ENCODE assay signal across 31 cellular contexts in the genomic region with DNA sequence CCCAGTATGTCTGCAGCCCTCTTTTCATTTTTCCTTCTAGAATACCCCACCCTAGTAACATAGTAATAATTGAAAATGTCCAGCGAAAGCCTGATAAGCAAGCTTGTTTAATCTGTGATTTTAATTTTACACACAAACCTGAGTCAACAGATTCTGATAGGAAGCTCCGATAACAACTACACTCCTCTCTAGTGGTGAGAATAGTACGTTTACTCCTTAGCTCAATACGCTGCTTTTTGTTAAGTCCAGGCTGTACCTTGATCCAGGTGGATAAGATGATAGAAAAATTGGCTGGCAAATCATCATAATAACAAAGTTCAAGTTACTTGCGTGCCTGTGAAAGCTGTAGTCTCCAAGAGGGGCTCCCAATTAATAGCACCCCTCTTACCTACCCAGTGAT. TPM values are rescaled to one million over a fixed set of nuclear protein-coding genes. Genes with fewer than 3 reads are reported as not detected.
"Had no signal": no experiment of that assay in that cellular context is flagged by ENCODE, and none has a peak within 500 bp of the region (broad histone marks: within the 10 kb centered on the region; RNA-seq: fewer than 3 reads in every experiment).

No MANE protein-coding gene starts in this region.

- ATAC-seq: activated naive CD4-positive, alpha-beta T cell treated with anti-CD3 and anti-CD28 coated beads, Interleukin-2, amount 50 U/mL, for 72 hours; activated T-cell treated with anti-CD3 and anti-CD28 coated beads, Interleukin-2, amount 50 U/mL, for 72 hours; effector memory CD8-positive, alpha-beta T cell; gastroesophageal sphincter; WTC11 had no signal

- H3K4me1 ChIP-seq: esophagus squamous epithelium, gastroesophageal sphincter had no signal

- H3K27me3 ChIP-seq: brain microvascular endothelial cell, dorsolateral prefrontal cortex, esophagus squamous epithelium, gastroesophageal sphincter had no signal

- H3K9me3 ChIP-seq: esophagus squamous epithelium, gastroesophageal sphincter had no signal

- DNase-seq: activated CD4-positive, alpha-beta memory T cell treated with anti-CD3 and anti-CD28 coated beads, Interleukin-2, amount 10 ng/mL, durations not matched to agents 7 days and 5 days; activated CD4-positive, alpha-beta T cell treated with anti-CD3 and anti-CD28 coated beads for 1 hour; activated CD4-positive, alpha-beta T cell treated with anti-CD3 and anti-CD28 coated beads for 4 hours; activated CD4-positive, alpha-beta T cell treated with anti-CD3 and anti-CD28 coated beads, Interleukin-2, amount 10 ng/mL, durations not matched to agents 7 days and 5 days; activated CD4-positive, alpha-beta T cell treated with anti-CD3 and anti-CD28 coated beads, Interleukin-2, amount 50 U/mL, for 4 hours; activated CD8-positive, alpha-beta memory T cell treated with anti-CD3 and anti-CD28 coated beads, Interleukin-2, amount 50 U/mL, for 48 hours; activated gamma-delta T cell; activated naive CD4-positive, alpha-beta T cell; activated naive CD4-positive, alpha-beta T cell treated with anti-CD3 and anti-CD28 coated beads, Interleukin-2, amount 10 ng/mL, durations not matched to agents 7 days and 5 days; activated naive CD8-positive, alpha-beta T cell treated with anti-CD3 and anti-CD28 coated beads, Interleukin-2, amount 10 ng/mL, durations not matched to agents 7 days and 5 days; activated T-cell treated with anti-CD3 and anti-CD28 coated beads for 4 hours; activated T-cell treated with anti-CD3 and anti-CD28 coated beads, Interleukin-2, amount 50 U/mL, for 24 hours; activated T-cell treated with anti-CD3 and anti-CD28 coated beads, Interleukin-2, amount 50 U/mL, for 72 hours; anterior cingulate cortex; brain microvascular endothelial cell; dorsolateral prefrontal cortex; effector memory CD8-positive, alpha-beta T cell; esophagus squamous epithelium; foreskin melanocyte; T-helper 2 cell had no signal

- H3K4me3 ChIP-seq: coronary artery, dorsolateral prefrontal cortex, esophagus squamous epithelium, gastroesophageal sphincter had no signal

- H3K36me3 ChIP-seq: brain microvascular endothelial cell, esophagus squamous epithelium, gastroesophageal sphincter had no signal

- H3K27ac ChIP-seq: brain microvascular endothelial cell, coronary artery, dorsolateral prefrontal cortex, epithelial cell of prostate, esophagus squamous epithelium, gastroesophageal sphincter had no signal

- FAIRE-seq: astrocyte, bronchial epithelial cell, endothelial cell of umbilical vein had no signal

RNA-seq across cellular contexts. Expression of a gene that starts 31.3 kb away (rescaled TPM):
- total RNA-seq: activated CD4-positive, alpha-beta memory T cell treated with anti-CD3 and anti-CD28 coated beads, Interleukin-2, amount 10 ng/mL, durations not matched to agents 7 days and 5 days; activated CD4-positive, alpha-beta T cell treated with anti-CD3 and anti-CD28 coated beads, Interleukin-2, amount 10 ng/mL, durations not matched to agents 7 days and 5 days; activated naive CD4-positive, alpha-beta T cell treated with anti-CD3 and anti-CD28 coated beads, Interleukin-2, amount 50 U/mL, for 72 hours; activated naive CD8-positive, alpha-beta T cell treated with anti-CD3 and anti-CD28 coated beads, Interleukin-2, amount 10 ng/mL, durations not matched to agents 7 days and 5 days; activated T-cell treated with anti-CD3 and anti-CD28 coated beads, Interleukin-2, amount 50 U/mL, for 72 hours; astrocyte; cerebellum; endothelial cell of umbilical vein; esophagus squamous epithelium; T-helper 1 cell treated with Interleukin-12 subunit alpha and Interleukin-12 subunit beta and Interleukin-4 antibody, amounts not matched to agents 30 ng/mL and 1 ng/mL, for 36 hours had no signal
- polyA plus RNA-seq: endothelial cell of umbilical vein, esophagus had no signal
